ENCODE assay signal across 22 cellular contexts in the genomic region with DNA sequence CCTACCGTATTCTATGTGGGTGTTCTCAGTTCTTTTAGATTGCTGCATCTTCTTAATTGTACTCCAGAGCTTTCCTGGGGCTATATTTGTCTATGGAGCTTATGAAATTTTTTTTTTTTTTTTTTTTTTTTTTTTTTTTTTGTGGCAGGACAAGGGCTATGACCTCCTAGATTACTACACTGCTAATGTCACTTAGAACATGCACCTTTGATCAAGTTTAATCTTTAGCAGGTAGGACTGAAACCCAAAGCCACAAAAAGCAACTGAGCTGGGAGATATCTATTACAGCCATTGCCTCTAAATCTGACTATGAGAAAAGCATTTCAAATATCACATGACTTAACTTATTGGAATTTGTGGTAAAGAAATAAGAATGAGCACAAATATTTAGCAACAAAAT.
"Had no signal": no experiment of that assay in that cellular context is flagged by ENCODE, and none has a peak within 500 bp of the region (broad histone marks: within the 10 kb centered on the region; RNA-seq: fewer than 3 reads in every experiment).

No MANE protein-coding gene starts in this region.

- H3K9me3 ChIP-seq: thyroid gland had no signal

- H3K4me1 ChIP-seq: adrenal gland, ascending aorta, lower lobe of right lung, spleen, thyroid gland, upper lobe of right lung had no signal

- H3K36me3 ChIP-seq: adrenal gland, ascending aorta, lower lobe of right lung, spleen, thyroid gland, upper lobe of right lung had no signal

- H3K27me3 ChIP-seq: adrenal gland, ascending aorta, spleen, thyroid gland, upper lobe of right lung had no signal

- H3K4me3 ChIP-seq: adrenal gland, ascending aorta, coronary artery, lower lobe of right lung, spleen, thyroid gland, upper lobe of right lung had no signal

- ATAC-seq: activated CD4-positive, alpha-beta T cell treated with anti-CD3 and anti-CD28 coated beads for 36 hours; activated T-cell treated with anti-CD3 and anti-CD28 coated beads, Interleukin-2, amount 50 U/mL, for 4 hours; left colon; lower lobe of right lung; naive thymus-derived CD4-positive, alpha-beta T cell; sciatic nerve; upper lobe of right lung had no signal

- DNase-seq: activated B cell treated with CpG ODN at 0.5 μM for 24 hours; activated CD4-positive, alpha-beta T cell treated with anti-CD3 and anti-CD28 coated beads for 36 hours; activated CD4-positive, alpha-beta T cell treated with anti-CD3 and anti-CD28 coated beads, Interleukin-2, amount 50 U/mL, for 4 hours; activated CD8-positive, alpha-beta memory T cell treated with anti-CD3 and anti-CD28 coated beads, Interleukin-2, amount 50 U/mL, for 48 hours; activated naive CD4-positive, alpha-beta T cell; activated T-cell treated with anti-CD3 and anti-CD28 coated beads, Interleukin-2, amount 50 U/mL, for 4 hours; adrenal gland; cerebellar nuclear complex; endodermal cell; left colon; lower lobe of right lung; naive thymus-derived CD4-positive, alpha-beta T cell; occipital lobe; posterior cingulate gyrus; spleen; stimulated activated CD4-positive, alpha-beta T cell treated with anti-CD3 and anti-CD28 coated beads, Interleukin-4, amount 100 ng/mL, for 4 hours; substantia nigra; thyroid gland; upper lobe of right lung had no signal

- H3K27ac ChIP-seq: adrenal gland, ascending aorta, coronary artery, lower lobe of right lung, spleen, thyroid gland, upper lobe of right lung had no signal
